In the genomic region with DNA sequence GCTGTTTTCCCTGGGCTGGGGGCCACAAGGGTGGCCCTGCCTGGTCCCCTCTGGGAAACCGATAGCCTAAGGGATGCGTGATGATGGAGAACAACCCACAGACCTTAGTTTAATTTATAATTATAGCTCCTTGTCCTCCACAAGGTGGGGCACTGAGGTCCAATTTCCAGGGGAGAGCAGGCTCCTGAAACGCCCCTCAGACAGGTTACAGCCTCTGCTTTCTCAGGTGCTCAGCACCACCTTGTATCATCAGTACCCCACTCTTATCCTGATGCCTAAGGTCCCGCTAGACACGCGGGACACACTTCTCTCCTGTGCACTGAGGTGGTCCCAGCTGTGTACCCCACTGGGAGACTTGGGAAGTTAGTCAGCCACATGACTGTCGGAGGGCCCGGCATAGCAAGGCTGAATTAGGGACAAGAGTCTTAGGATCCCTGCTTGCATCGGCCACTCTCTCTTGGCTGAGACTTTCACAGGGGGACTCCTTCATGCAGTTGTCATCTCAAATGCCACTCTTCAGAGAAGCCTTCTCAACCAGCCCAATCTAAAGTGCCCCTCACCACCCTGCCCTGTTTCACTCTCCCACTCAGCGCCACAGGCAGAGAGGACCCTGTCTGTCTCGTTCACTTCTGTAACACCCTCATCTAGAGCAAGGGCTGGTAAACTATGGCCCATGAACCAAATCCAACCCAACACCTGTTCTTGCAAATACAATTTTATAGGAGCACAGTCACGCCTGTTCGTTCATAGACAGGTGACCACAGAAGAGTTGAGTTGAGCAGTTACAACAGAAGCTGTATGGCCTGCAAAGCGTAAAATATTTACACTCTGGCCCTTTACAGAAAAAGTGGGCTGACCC, we compare ENCODE assay signal across 20 cellular contexts. TPM values are rescaled to one million over a fixed set of nuclear protein-coding genes. Genes with fewer than 3 reads are reported as not detected.
DNase-seq lines count a peak whose midpoint lies in the region; ATAC-seq, FAIRE-seq and TF ChIP-seq lines count a peak whose summit lies in the region.
"Had no signal": no experiment of that assay in that cellular context is flagged by ENCODE, and none has a peak within 500 bp of the region (broad histone marks: within the 10 kb centered on the region; RNA-seq: fewer than 3 reads in every experiment).

No MANE protein-coding gene starts in this region.

- TF ChIP-seq POLR2A in uterus (IDR thresholded peaks at IDR 0.05): no peak

- H3K27ac Mint-ChIP-seq in natural killer cell treated with Interleukin-12 subunit alpha and Interleukin-12 subunit beta and Interleukin-15 and Interleukin-18, amount 100 ng/mL, for 72 hours: peak overlapping the region; percentile 13 to 41
- peak overlapping the region in 1 of 2 donors; percentile 26 for H3K27ac Mint-ChIP-seq in natural killer cell
- H3K27ac Mint-ChIP-seq in memory B cell: peak overlapping the region; percentile 55
- H3K27ac Mint-ChIP-seq: IgD-negative memory B cell had no signal

- no peaks in the 10 kb centered on the region for H3K36me3 ChIP-seq in uterus

- no peak for TF ChIP-seq CTCF in natural killer cell (IDR thresholded peaks at IDR 0.05)
- TF ChIP-seq CTCF in uterus (IDR thresholded peaks at IDR 0.05): no peak

- H3K4me3 ChIP-seq in uterus: no peak overlapping the region
- H3K4me3 ChIP-seq: SJSA1 had no signal

- H3K27me3 ChIP-seq in uterus: no peaks in the 10 kb centered on the region
- H3K27me3 ChIP-seq: SJSA1 had no signal

- intact Hi-C loops in natural killer cell (cut with micrococcal nuclease): no loop called here
- intact Hi-C loops in uterus (cut with DNase I; ENCODE audit: low total_unique reads): no loop called here

- H3K9me3 Mint-ChIP-seq in natural killer cell treated with Interleukin-12 subunit alpha and Interleukin-12 subunit beta and Interleukin-15 and Interleukin-18, amount 100 ng/mL, for 72 hours: no peaks in the 10 kb centered on the region
- H3K9me3 Mint-ChIP-seq in natural killer cell (no peaks in the 10 kb centered on the region), memory B cell (no peaks in the 10 kb centered on the region)
- H3K9me3 Mint-ChIP-seq: CD14-positive monocyte, IgD-negative memory B cell had no signal

- no peak for ATAC-seq in natural killer cell treated with Interleukin-12 subunit alpha and Interleukin-12 subunit beta and Interleukin-15 and Interleukin-18, amount 100 ng/mL, for 72 hours
- ATAC-seq in natural killer cell (no peak), memory B cell (ENCODE audit: low read depth) (no peak), GM19452 (IDR thresholded peaks at IDR 0.05; ENCODE audit: unreplicated experiment) (no peak)

- DNase-seq in natural killer cell treated with Interleukin-12 subunit alpha and Interleukin-12 subunit beta and Interleukin-15 and Interleukin-18, amount 100 ng/mL, for 72 hours (ENCODE audit: low spot score): no peak
- DNase-seq in natural killer cell (no peak), caudate nucleus (lab: John Stamatoyannopoulos, UW) (no peak), memory B cell (ENCODE audit: low spot score in 2 of 2) (no peak), uterus (no peak), RCC 7860 (ENCODE audit: low spot score) (no peak), medulla oblongata (ENCODE audit: extremely low spot score) (no peak)
- DNase-seq: AML-193, DMS 273 treated with DMSO at 0.1 percent for 48 hours, GDM1, NCI-H187 treated with DMSO at 0.1 percent for 48 hours, NCI-H2171 treated with DMSO at 0.1 percent for 48 hours, NCI-H446 treated with DMSO at 0.1 percent for 48 hours had no signal

- H3K4me1 Mint-ChIP-seq in natural killer cell treated with Interleukin-12 subunit alpha and Interleukin-12 subunit beta and Interleukin-15 and Interleukin-18, amount 100 ng/mL, for 72 hours (ENCODE audit: low read depth in 2 of 2): no peaks in the 10 kb centered on the region
- H3K4me1 Mint-ChIP-seq in natural killer cell (peaks cover 0 to 4% of the 10 kb centered on the region in 2 donors), memory B cell (no peaks in the 10 kb centered on the region)

- H3K27ac ChIP-seq in caudate nucleus (ENCODE audit: low read depth, low read length) (peak overlapping the region; percentile 91), uterus (peak overlapping the region; percentile 41 to 65)
- H3K27ac ChIP-seq: SJSA1 had no signal

- FAIRE-seq in RCC 7860 (lab: Jason Lieb, UNC): no peak
- FAIRE-seq: GM12891, GM18507 had no signal

- H3K9me3 ChIP-seq in uterus: no peaks in the 10 kb centered on the region
- H3K9me3 ChIP-seq: SJSA1 had no signal

- no peaks in the 10 kb centered on the region for H3K27me3 Mint-ChIP-seq in natural killer cell treated with Interleukin-12 subunit alpha and Interleukin-12 subunit beta and Interleukin-15 and Interleukin-18, amount 100 ng/mL, for 72 hours
- H3K27me3 Mint-ChIP-seq in natural killer cell (ENCODE audit: low read depth in 2 of 2) (no peaks in the 10 kb centered on the region), memory B cell (no peaks in the 10 kb centered on the region)
- H3K27me3 Mint-ChIP-seq: IgD-negative memory B cell had no signal

- H3K4me3 Mint-ChIP-seq in natural killer cell treated with Interleukin-12 subunit alpha and Interleukin-12 subunit beta and Interleukin-15 and Interleukin-18, amount 100 ng/mL, for 72 hours: no peak overlapping the region
- H3K4me3 Mint-ChIP-seq in natural killer cell: no peak overlapping the region
- H3K4me3 Mint-ChIP-seq in memory B cell: no peak overlapping the region
- H3K4me3 Mint-ChIP-seq: CD14-positive monocyte had no signal

- H3K4me1 ChIP-seq in uterus: no peaks in the 10 kb centered on the region

- peaks cover 30% of the 10 kb centered on the region for H3K36me3 Mint-ChIP-seq in natural killer cell treated with Interleukin-12 subunit alpha and Interleukin-12 subunit beta and Interleukin-15 and Interleukin-18, amount 100 ng/mL, for 72 hours
- peaks cover 13% of the 10 kb centered on the region for H3K36me3 Mint-ChIP-seq in natural killer cell
- peaks cover 45% of the 10 kb centered on the region for H3K36me3 Mint-ChIP-seq in memory B cell

RNA-seq across cellular contexts. Expression of a gene that starts 20.4 kb away (rescaled TPM):
- total RNA-seq in natural killer cell treated with Interleukin-12 subunit alpha and Interleukin-12 subunit beta and Interleukin-15 and Interleukin-18, amount 100 ng/mL, for 72 hours: under 1 TPM in 1 of 2 donors, not detected in 1; 0.39 TPM
- total RNA-seq in natural killer cell: under 1 TPM in 1 of 3 donors, not detected in 2; 0.43 TPM
- 1 to 10 TPM in 2 of 4 donors, not detected in 2; 1.0 to 4.5 TPM for total RNA-seq in uterus
- total RNA-seq: H4, SJSA1 had no signal
